Comparison of ENCODE assay signal across 8 cellular contexts in genomic region chr12:123388218-123388947, GRCh38. TPM values are rescaled to one million over a fixed set of nuclear protein-coding genes. Genes with fewer than 3 reads are reported as not detected.
A peak's percentile ranks its signal among the peaks of the same experiment; 100 is the strongest.
DNase-seq lines count a peak whose midpoint lies in the region; ATAC-seq and TF ChIP-seq lines count a peak whose summit lies in the region.

No MANE protein-coding gene starts in this region.

- H3K36me3 Mint-ChIP-seq in endodermal cell (ENCODE audit: low read depth) = peaks cover 31% of the 10 kb centered on the region

- H3K9me3 ChIP-seq in endodermal cell (ENCODE audit: control insufficient read depth, low read length) (no peaks in the 10 kb centered on the region), mesodermal cell (ENCODE audit: control insufficient read depth, low read length) (no peaks in the 10 kb centered on the region)

- H3K9me3 Mint-ChIP-seq in endodermal cell = no peaks in the 10 kb centered on the region

- no peaks in the 10 kb centered on the region for H3K27me3 Mint-ChIP-seq in endodermal cell (ENCODE audit: insufficient read depth)

- H3K9ac ChIP-seq in endodermal cell (ENCODE audit: extremely low read depth, low read length, poor library complexity, severe bottlenecking) = peak overlapping the region; percentile 53

- H3K27ac ChIP-seq in endodermal cell (ENCODE audit: low read depth, low read length) = peak overlapping the region; percentile 49
- peak overlapping the region; percentile 75 for H3K27ac ChIP-seq in mesodermal cell (ENCODE audit: low read depth, low read length, severe bottlenecking)

- WGBS in endodermal cell (ENCODE audit: insufficient coverage in 1 of 2, insufficient read length in 1 of 2), 2 experiments = 5 to 13% methylated on average over 15 to 51 of the region's 52 CpGs
- 2 to 7% methylated on average over 24 to 36 of the region's 52 CpGs for WGBS in mesodermal cell (ENCODE audit: insufficient coverage in 2 of 2), 2 experiments

- H3K4me3 Mint-ChIP-seq in endodermal cell = peak overlapping the region; percentile 68

- no peaks in the 10 kb centered on the region for H3K27me3 ChIP-seq in endodermal cell (ENCODE audit: control insufficient read depth, insufficient read depth, low read length, poor library complexity, severe bottlenecking)

- H3K36me3 ChIP-seq in endodermal cell (ENCODE audit: control insufficient read depth, insufficient read depth, low read length) (peaks cover 32% of the 10 kb centered on the region), mesodermal cell (ENCODE audit: control insufficient read depth, insufficient read depth, low read length) (peaks cover 34% of the 10 kb centered on the region)

- peak overlapping the region; percentile 74 for H3K27ac Mint-ChIP-seq in endodermal cell

- H3K4me3 ChIP-seq in endodermal cell (ENCODE audit: low read length) (peak overlapping the region; percentile 82), mesodermal cell (ENCODE audit: extremely low read depth, insufficient read depth, low read length, poor library complexity, severe bottlenecking) (peak overlapping the region; percentile 36)

- peaks cover 4% of the 10 kb centered on the region for H3K4me1 ChIP-seq in endodermal cell (ENCODE audit: control insufficient read depth, insufficient read depth, low read length)
- peaks cover 17% of the 10 kb centered on the region for H3K4me1 ChIP-seq in mesodermal cell (ENCODE audit: control insufficient read depth, insufficient read depth, low read length, poor library complexity, severe bottlenecking)

- DNase-seq in 8988T (peak; percentile 96), NK-92 (lab: John Stamatoyannopoulos, UW; ENCODE audit: unreplicated experiment) (peak; percentile 7), endodermal cell (peak; percentile 91)
- peak; percentile 78 for DNase-seq in activated CD8-positive, alpha-beta memory T cell treated with anti-CD3 and anti-CD28 coated beads, Interleukin-2, amount 50 U/mL, for 4 hours
- DNase-seq in stimulated activated CD8-positive, alpha-beta memory T cell treated with anti-CD3 and anti-CD28 coated beads, Interleukin-15, amount 100 ng/mL, for 48 hours (ENCODE audit: low read depth in 2 of 2) = peak; percentile 60 to 69

- ATAC-seq in GM18511 (IDR thresholded peaks at IDR 0.05; ENCODE audit: unreplicated experiment) = peak; percentile 42
- ATAC-seq in HG03175 (IDR thresholded peaks at IDR 0.05; ENCODE audit: unreplicated experiment) = peak; percentile 37

- TF ChIP-seq CTCF in endodermal cell (conservative IDR thresholded peaks at IDR 0.05) = no peak

- H3K4me1 Mint-ChIP-seq in endodermal cell = peaks cover 19% of the 10 kb centered on the region

RNA-seq across cellular contexts. Expression of gene KMT5A, which starts 4.5 kb away (rescaled TPM):
- total RNA-seq in endodermal cell = 10 to 100 TPM; 43.1 to 44.5 TPM
- polyA plus RNA-seq in endodermal cell (2013, experiment 1 of 2) = 43.0 TPM
- 46.0 TPM for polyA plus RNA-seq in endodermal cell (2013, experiment 2 of 2)
- polyA plus RNA-seq in mesodermal cell (2013, experiment 1 of 2) = 42.8 TPM
- 48.5 TPM for polyA plus RNA-seq in mesodermal cell (2013, experiment 2 of 2)

RNA-seq across cellular contexts. Expression of gene SBNO1, which starts 23.7 kb away (rescaled TPM):
- 10 to 100 TPM; 44.5 to 44.7 TPM for total RNA-seq in endodermal cell
- polyA plus RNA-seq in endodermal cell (2013, experiment 1 of 2) = 20.6 TPM
- polyA plus RNA-seq in endodermal cell (2013, experiment 2 of 2) = 20.9 TPM
- 21.3 TPM for polyA plus RNA-seq in mesodermal cell (2013, experiment 1 of 2)
- polyA plus RNA-seq in mesodermal cell (2013, experiment 2 of 2) = 21.9 TPM

RNA-seq across cellular contexts. Expression of gene RILPL2, which starts 48.1 kb away (rescaled TPM):
- total RNA-seq in endodermal cell = 1 to 10 TPM; 2.6 TPM
- 1.3 TPM for polyA plus RNA-seq in endodermal cell (2013, experiment 1 of 2)
- 1.2 TPM for polyA plus RNA-seq in endodermal cell (2013, experiment 2 of 2)
- polyA plus RNA-seq in mesodermal cell (2013, experiment 1 of 2) = 2.2 TPM
- polyA plus RNA-seq in mesodermal cell (2013, experiment 2 of 2) = 2.0 TPM

Comparison
In these comparisons a context has a peak if more than half of its experiments do, and no peak if none do; other contexts are left out.
1. Peak in every context shown above with its lines: DNase-seq, ATAC-seq, H3K4me3 ChIP-seq and H3K27ac ChIP-seq.
2. DNase-seq: peak in every context shown above with its lines; median percentile 96 in 8988T; 91 in endodermal cell; 78 in activated CD8-positive, alpha-beta memory T cell treated with anti-CD3 and anti-CD28 coated beads, Interleukin-2, amount 50 U/mL, for 4 hours; 64 in stimulated activated CD8-positive, alpha-beta memory T cell treated with anti-CD3 and anti-CD28 coated beads, Interleukin-15, amount 100 ng/mL, for 48 hours; 7 in NK-92.